In genomic region chrX:1658083-1658463, GRCh38 we compare ENCODE assay signal across 10 cellular contexts. TPM values are rescaled to one million over a fixed set of nuclear protein-coding genes. Genes with fewer than 3 reads are reported as not detected.
DNase-seq lines count a peak whose midpoint lies in the region; ATAC-seq and TF ChIP-seq lines count a peak whose summit lies in the region.
"Had no signal": no experiment of that assay in that cellular context is flagged by ENCODE, and none has a peak within 500 bp of the region (broad histone marks: within the 10 kb centered on the region; RNA-seq: fewer than 3 reads in every experiment).

No MANE protein-coding gene starts in this region.

- ATAC-seq in GM18519 (IDR thresholded peaks at IDR 0.05; ENCODE audit: low FRiP score, unreplicated experiment), result no peak
- ATAC-seq in HG03097 (IDR thresholded peaks at IDR 0.05; ENCODE audit: low FRiP score, unreplicated experiment), result no peak

- TF ChIP-seq CTCF in brain (conservative IDR thresholded peaks at IDR 0.05) (peak in 1 of 2 experiments; percentile 4), smooth muscle cell (IDR thresholded peaks at IDR 0.05; ENCODE audit: borderline replicate concordance, insufficient read depth, poor library complexity, severe bottlenecking) (no peak)

- H3K27ac ChIP-seq in smooth muscle cell (ENCODE audit: low read depth), result no peak overlapping the region

- peak overlapping the region; percentile 95 for H3K27ac Mint-ChIP-seq in activated CD4-positive, alpha-beta T cell treated with anti-CD3 and anti-CD28 coated beads, Interleukin-2, amount 10 ng/mL, durations not matched to agents 24 days and 14 days
- H3K27ac Mint-ChIP-seq in brain, result peak overlapping the region; percentile 75 to 98 (median 93)

- no peak overlapping the region for H3K4me2 ChIP-seq in smooth muscle cell

- H3K9me3 Mint-ChIP-seq in activated CD4-positive, alpha-beta T cell treated with anti-CD3 and anti-CD28 coated beads, Interleukin-2, amount 10 ng/mL, durations not matched to agents 24 days and 14 days, result no peaks in the 10 kb centered on the region
- peaks cover 0 to 13% (median 6%) of the 10 kb centered on the region in 5 experiments for H3K9me3 Mint-ChIP-seq in brain

- peaks cover 29% of the 10 kb centered on the region for H3K4me1 Mint-ChIP-seq in activated CD4-positive, alpha-beta T cell treated with anti-CD3 and anti-CD28 coated beads, Interleukin-2, amount 10 ng/mL, durations not matched to agents 24 days and 14 days
- H3K4me1 Mint-ChIP-seq in brain, result peaks cover 17% of the 10 kb centered on the region

- H3K36me3 ChIP-seq in smooth muscle cell (ENCODE audit: low read depth), result no peaks in the 10 kb centered on the region
- H3K36me3 ChIP-seq: BE2C had no signal

- H3K27me3 ChIP-seq in smooth muscle cell (ENCODE audit: low read depth), result no peaks in the 10 kb centered on the region
- H3K27me3 ChIP-seq: BE2C had no signal

- H3K36me3 Mint-ChIP-seq in activated CD4-positive, alpha-beta T cell treated with anti-CD3 and anti-CD28 coated beads, Interleukin-2, amount 10 ng/mL, durations not matched to agents 24 days and 14 days (ENCODE audit: low read depth), result peaks cover 23% of the 10 kb centered on the region
- H3K36me3 Mint-ChIP-seq in brain, result no peaks in the 10 kb centered on the region

- H3F3A ChIP-seq in smooth muscle cell (ENCODE audit: low read depth), result no peaks in the 10 kb centered on the region

- no peak overlapping the region for H3K4me3 ChIP-seq in smooth muscle cell

- H3K9me3 ChIP-seq in smooth muscle cell (replicated peaks; ENCODE audit: low read depth), result no peaks in the 10 kb centered on the region
- H3K9me3 ChIP-seq: BE2C had no signal

- H4K20me1 ChIP-seq in smooth muscle cell (ENCODE audit: low read depth), result no peaks in the 10 kb centered on the region

- DNase-seq in activated CD4-positive, alpha-beta T cell treated with anti-CD3 and anti-CD28 coated beads, Interleukin-2, amount 10 ng/mL, durations not matched to agents 24 days and 14 days, result peak; percentile 67
- DNase-seq in activated CD4-positive, alpha-beta T cell treated with anti-CD3 and anti-CD28 coated beads, Interleukin-2, amount 50 U/mL, for 4 hours, result no peak
- DNase-seq in KBM-7, result peak; percentile 79
- DNase-seq in smooth muscle cell (lab: John Stamatoyannopoulos, UW; ENCODE audit: unreplicated experiment), result no peak
- no peak for DNase-seq in NCI-H187 (lab: John Stamatoyannopoulos, UW)
- DNase-seq: BE2C had no signal

- H3K79me2 ChIP-seq in smooth muscle cell (ENCODE audit: low read depth), result no peaks in the 10 kb centered on the region

- intact Hi-C loops in activated CD4-positive, alpha-beta T cell treated with anti-CD3 and anti-CD28 coated beads, Interleukin-2, amount 10 ng/mL, durations not matched to agents 24 days and 14 days (cut with micrococcal nuclease), result loop anchor here (5.0 to 10.0 kb wide), 3 partner anchors 191 to 949 kb away; partner anchors contain the start of genes DHRSX and ZBED1

- H3K27me3 Mint-ChIP-seq in activated CD4-positive, alpha-beta T cell treated with anti-CD3 and anti-CD28 coated beads, Interleukin-2, amount 10 ng/mL, durations not matched to agents 24 days and 14 days, result no peaks in the 10 kb centered on the region
- no peaks in the 10 kb centered on the region for H3K27me3 Mint-ChIP-seq in brain

- H3K4me1 ChIP-seq in smooth muscle cell (ENCODE audit: low read depth), result peaks cover 3% of the 10 kb centered on the region
- H3K4me1 ChIP-seq: BE2C had no signal

- in situ Hi-C loops in KBM-7 (cut with MboI; ENCODE audit: low pct_unique_long_range_greater_than_20kb, low sequenced_read_pairs), result no loop called here

- WGBS in smooth muscle cell (ENCODE audit: low lambda C conversion rate), result 52% methylated on average over 13 of the region's 13 CpGs

- H3K9ac ChIP-seq in smooth muscle cell (ENCODE audit: low read depth), result no peak overlapping the region

- H3K4me3 Mint-ChIP-seq in activated CD4-positive, alpha-beta T cell treated with anti-CD3 and anti-CD28 coated beads, Interleukin-2, amount 10 ng/mL, durations not matched to agents 24 days and 14 days, result peak overlapping the region; percentile 93
- peak overlapping the region in 4 of 5 experiments; percentile 20 to 70 (median 55) for H3K4me3 Mint-ChIP-seq in brain

- H2AFZ ChIP-seq in smooth muscle cell (ENCODE audit: low read depth), result peak overlapping the region; percentile 37

RNA-seq across cellular contexts. Expression of gene ASMT, which starts 43.2 kb away (rescaled TPM):
- 0.21 TPM in 1 of 2 replicates, not detected in the other for total RNA-seq in activated CD4-positive, alpha-beta T cell treated with anti-CD3 and anti-CD28 coated beads, Interleukin-2, amount 10 ng/mL, durations not matched to agents 24 days and 14 days
- not detected for polyA plus RNA-seq in brain (ENCODE audit: insufficient read depth, low read depth, low replicate concordance)
- not detected in 2 replicates for total RNA-seq in smooth muscle cell
- 0.41 and 0.71 TPM in 2 replicates for polyA plus RNA-seq in smooth muscle cell
- total RNA-seq: kidney epithelial cell had no signal

Comparison
In these comparisons a context has a peak if more than half of its experiments do, and no peak if none do; other contexts are left out.
1. DNase-seq: peak in activated CD4-positive, alpha-beta T cell treated with anti-CD3 and anti-CD28 coated beads, Interleukin-2, amount 10 ng/mL, durations not matched to agents 24 days and 14 days (single experiment) and KBM-7 (single experiment); none in activated CD4-positive, alpha-beta T cell treated with anti-CD3 and anti-CD28 coated beads, Interleukin-2, amount 50 U/mL, for 4 hours (0 of 2), smooth muscle cell (single experiment) and NCI-H187 (0 of 2).